Comparison of ENCODE assay signal across 10 cellular contexts in the genomic region with DNA sequence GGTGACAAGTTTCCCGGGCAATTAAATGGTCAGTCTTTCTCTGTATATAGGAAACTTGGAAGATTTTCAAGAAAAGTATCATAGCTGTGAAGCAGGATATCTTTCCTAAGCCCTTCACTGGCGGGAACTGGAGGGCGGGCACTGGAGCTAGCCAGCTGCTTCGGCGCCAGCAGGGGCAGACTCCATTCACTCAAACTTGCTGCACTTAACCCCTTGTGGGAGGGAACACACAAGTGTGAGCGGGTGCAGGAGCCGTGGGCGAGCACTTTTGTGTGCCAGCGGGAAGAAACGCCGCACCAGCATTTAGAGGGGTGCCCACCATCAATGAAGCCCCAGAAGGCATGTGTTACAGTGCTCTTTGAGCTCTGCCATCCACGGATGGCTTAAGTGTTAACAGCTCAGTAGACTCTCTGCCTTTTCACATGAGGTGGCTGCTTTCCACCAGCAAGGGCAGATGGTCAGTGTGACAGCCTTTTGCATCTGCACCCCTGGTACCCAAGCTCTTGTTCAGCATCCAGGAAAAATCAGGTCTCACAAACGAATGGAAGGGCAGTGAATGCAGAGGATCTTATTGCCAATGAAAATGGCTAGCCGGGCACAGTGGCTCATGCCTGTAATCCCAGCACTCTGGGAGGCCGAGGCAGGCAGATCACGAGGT.
DNase-seq lines count a peak whose midpoint lies in the region; ATAC-seq and TF ChIP-seq lines count a peak whose summit lies in the region.
"Had no signal": no experiment of that assay in that cellular context is flagged by ENCODE, and none has a peak within 500 bp of the region (broad histone marks: within the 10 kb centered on the region; RNA-seq: fewer than 3 reads in every experiment).

No MANE protein-coding gene starts in this region.

- H3K27me3 Mint-ChIP-seq in neural progenitor cell (ENCODE audit: insufficient read depth, low read depth) = peaks cover 25% of the 10 kb centered on the region

- H4K20me1 ChIP-seq in fibroblast of lung (ENCODE audit: control insufficient read depth, extremely low read depth, insufficient read depth, low read length) (no peaks in the 10 kb centered on the region), neural progenitor cell (ENCODE audit: low read depth) (no peaks in the 10 kb centered on the region)

- H3K4me1 Mint-ChIP-seq in neural progenitor cell = peaks cover 33% of the 10 kb centered on the region

- H3K4me3 ChIP-seq in fibroblast of lung (replicated peaks in 1 of 4; ENCODE audit: control extremely low read depth in 1 of 4, insufficient read depth in 1 of 4, low read depth in 3 of 4, low read length in 4 of 4) (peak overlapping the region in 1 of 4 experiments; percentile 2), neural progenitor cell (no peak overlapping the region)
- no peak overlapping the region for H3K4me3 ChIP-seq in effector memory CD4-positive, alpha-beta T cell (ENCODE audit: insufficient read depth, low read depth, low read length, poor library complexity, severe bottlenecking)

- H3K9me3 ChIP-seq in fibroblast of lung (ENCODE audit: control insufficient read depth, insufficient read depth, low read depth, low read length) (no peaks in the 10 kb centered on the region), neural progenitor cell (ENCODE audit: low read depth) (no peaks in the 10 kb centered on the region)
- no peaks in the 10 kb centered on the region for H3K9me3 ChIP-seq in effector memory CD4-positive, alpha-beta T cell (ENCODE audit: control insufficient read depth, low read length)

- TF ChIP-seq CTCF in fibroblast of lung (conservative IDR thresholded peaks at IDR 0.05 in 1 of 2, IDR thresholded peaks at IDR 0.05 in 1 of 2; ENCODE audit: low read depth in 1 of 2, low read length in 2 of 2) (peak; percentile 10 to 14), neural progenitor cell (IDR thresholded peaks at IDR 0.05) (peak; percentile 31)

- DNase-seq in DMS 273 (lab: John Stamatoyannopoulos, UW; ENCODE audit: unreplicated experiment) = peak; percentile 90
- DNase-seq in NCI-H510A (lab: John Stamatoyannopoulos, UW) = peak; percentile 69
- DNase-seq in fibroblast of lung (ENCODE audit: low read depth in 2 of 2) = peak; percentile 14 to 54
- DNase-seq in neural progenitor cell (ENCODE audit: low spot score) = peak; percentile 60
- DNase-seq in SKM-1 treated with dmso at 0.1 percent for 144 hours (lab: John Stamatoyannopoulos, UW; ENCODE audit: unreplicated experiment) = no peak
- no peak for DNase-seq in DMS153 (lab: John Stamatoyannopoulos, UW)
- no peak for DNase-seq in effector memory CD4-positive, alpha-beta T cell
- DNase-seq: activated CD8-positive, alpha-beta memory T cell treated with anti-CD3 and anti-CD28 coated beads, Interleukin-2, amount 50 U/mL, for 4 hours; SHP77 treated with DMSO at 0.1 percent for 48 hours had no signal

- H3K4me3 Mint-ChIP-seq in neural progenitor cell = no peak overlapping the region

- H3K79me2 ChIP-seq in fibroblast of lung (ENCODE audit: control insufficient read depth, insufficient read depth, low read length) = no peaks in the 10 kb centered on the region
- H3K79me2 ChIP-seq in neural progenitor cell (ENCODE audit: low read depth) = no peaks in the 10 kb centered on the region

- H3K9ac ChIP-seq in fibroblast of lung (ENCODE audit: insufficient read depth, low read length) (no peak overlapping the region), neural progenitor cell (no peak overlapping the region)

- peaks cover 13% of the 10 kb centered on the region for H3K9me3 Mint-ChIP-seq in neural progenitor cell

- H3F3A ChIP-seq in neural progenitor cell (ENCODE audit: low read depth) = no peaks in the 10 kb centered on the region

- no peaks in the 10 kb centered on the region for H3K36me3 Mint-ChIP-seq in neural progenitor cell

- H2AFZ ChIP-seq in fibroblast of lung (ENCODE audit: low read length) = no peak overlapping the region
- peak overlapping the region; percentile 71 for H2AFZ ChIP-seq in neural progenitor cell (replicated peaks)

- no peak for ATAC-seq in HG03159 (IDR thresholded peaks at IDR 0.05; ENCODE audit: unreplicated experiment)

- peak overlapping the region; percentile 92 for H3K27ac Mint-ChIP-seq in neural progenitor cell

- H3K27ac ChIP-seq in fibroblast of lung (ENCODE audit: insufficient read depth, low read length) (no peak overlapping the region), neural progenitor cell (no peak overlapping the region)
- no peak overlapping the region for H3K27ac ChIP-seq in effector memory CD4-positive, alpha-beta T cell (ENCODE audit: insufficient read depth, low read length, poor library complexity, severe bottlenecking)

- H3K36me3 ChIP-seq in fibroblast of lung (ENCODE audit: control insufficient read depth, insufficient read depth, low read length) = no peaks in the 10 kb centered on the region
- H3K36me3 ChIP-seq in neural progenitor cell = no peaks in the 10 kb centered on the region
- no peaks in the 10 kb centered on the region for H3K36me3 ChIP-seq in effector memory CD4-positive, alpha-beta T cell (ENCODE audit: control insufficient read depth, insufficient read depth, low read length)

- H3K27me3 ChIP-seq in fibroblast of lung (ENCODE audit: control insufficient read depth, insufficient read depth, low read length) (no peaks in the 10 kb centered on the region), neural progenitor cell (no peaks in the 10 kb centered on the region)
- H3K27me3 ChIP-seq in effector memory CD4-positive, alpha-beta T cell (replicated peaks; ENCODE audit: control insufficient read depth, insufficient read depth, low read length, poor library complexity, severe bottlenecking) = peaks cover 7% of the 10 kb centered on the region

- peak overlapping the region; percentile 3 for H3K4me2 ChIP-seq in fibroblast of lung (ENCODE audit: extremely low read depth, insufficient read depth, low read length)
- H3K4me2 ChIP-seq in neural progenitor cell = peak overlapping the region; percentile 59

- H3K4me1 ChIP-seq in fibroblast of lung (ENCODE audit: control insufficient read depth, extremely low read depth, insufficient read depth, low read length) = no peaks in the 10 kb centered on the region
- peaks cover 7% of the 10 kb centered on the region for H3K4me1 ChIP-seq in neural progenitor cell
- no peaks in the 10 kb centered on the region for H3K4me1 ChIP-seq in effector memory CD4-positive, alpha-beta T cell (ENCODE audit: control insufficient read depth, insufficient read depth, low read length, poor library complexity, severe bottlenecking)

Comparison
In these comparisons a context has a peak if more than half of its experiments do, and no peak if none do; other contexts are left out.
1. DNase-seq: peak in DMS 273 (single experiment), NCI-H510A (single experiment), fibroblast of lung (2 of 2) and neural progenitor cell (single experiment); none in SKM-1 treated with dmso at 0.1 percent for 144 hours (single experiment), DMS153 (single experiment) and effector memory CD4-positive, alpha-beta T cell (0 of 3).